ENCODE assay signal across 17 cellular contexts in genomic region chr5:92944337-92944736, GRCh38.
DNase-seq lines count a peak whose midpoint lies in the region; ATAC-seq, FAIRE-seq and TF ChIP-seq lines count a peak whose summit lies in the region.
"Had no signal": no experiment of that assay in that cellular context is flagged by ENCODE, and none has a peak within 500 bp of the region (broad histone marks: within the 10 kb centered on the region; RNA-seq: fewer than 3 reads in every experiment).

No MANE protein-coding gene starts in this region.

- no peak for ATAC-seq in HepG2
- ATAC-seq in right lobe of liver: no peak
- ATAC-seq in Panc1: no peak
- no peak for ATAC-seq in upper lobe of right lung
- ATAC-seq in upper lobe of left lung (ENCODE audit: low FRiP score in 2 of 2): no peak
- no peak for ATAC-seq in HG02852 (IDR thresholded peaks at IDR 0.05; ENCODE audit: unreplicated experiment)

- intact Hi-C loops in HepG2 (cut with micrococcal nuclease; ENCODE audit: unreplicated experiment): loop anchor here (2.0 to 10.0 kb wide), 3 partner anchors 18 to 300 kb away; no protein-coding TSS in a partner anchor
- intact Hi-C loops in right lobe of liver (cut with DNase I): no loop called here
- intact Hi-C loops in Panc1 (cut with micrococcal nuclease; ENCODE audit: unreplicated experiment): no loop called here
- intact Hi-C loops in upper lobe of right lung (cut with DNase I): no loop called here

- TF ChIP-seq CTCF in HepG2 (CRISPR knock-in tag; IDR thresholded peaks at IDR 0.05) (no peak), right lobe of liver (IDR thresholded peaks at IDR 0.05) (no peak), Panc1 (IDR thresholded peaks at IDR 0.05) (no peak), upper lobe of right lung (IDR thresholded peaks at IDR 0.05) (no peak), upper lobe of left lung (IDR thresholded peaks at IDR 0.05) (no peak)

- TF ChIP-seq RAD21 in HepG2 (CRISPR knock-in tag; IDR thresholded peaks at IDR 0.05): no peak

- in situ Hi-C loops in HepG2 (cut with HindIII; ENCODE audit: extremely low pct_ligation_motif_present, low pct_unique_long_range_greater_than_20kb) (loop anchor here (10.0 kb wide), 1 partner anchor 300 kb away; no protein-coding TSS in a partner anchor), Panc1 (cut with HindIII; ENCODE audit: low pct_unique_long_range_greater_than_20kb, low sequenced_read_pairs) (no loop called here)

- no peak for DNase-seq in HepG2 (ENCODE audit: low spot score)
- DNase-seq in right lobe of liver: no peak
- peak; percentile 78 for DNase-seq in NCI-H2227 treated with DMSO at 0.1 percent for 48 hours (lab: John Stamatoyannopoulos, UW)
- DNase-seq in Panc1 (ENCODE audit: low read depth, low spot score): no peak
- DNase-seq in upper lobe of right lung: no peak
- no peak for DNase-seq in upper lobe of left lung
- DNase-seq in cerebellum (ENCODE audit: low spot score): no peak
- DNase-seq: 8988T, DMS79, H9, NCI-H1105, NCI-H2029 treated with DMSO at 0.1 percent for 48 hours, NCI-H446 treated with DMSO at 0.1 percent for 48 hours, NCI-H748 treated with DMSO at 0.1 percent for 48 hours, Right ventricle myocardium superior had no signal

- H3K4me3 ChIP-seq in HepG2 (replicated peaks in 1 of 3; ENCODE audit: insufficient read depth in 1 of 3, low read depth in 2 of 3, low read length in 3 of 3): no peak overlapping the region; a peak in 1 of 6 replicates
- no peak overlapping the region for H3K4me3 ChIP-seq in right lobe of liver
- no peak overlapping the region for H3K4me3 ChIP-seq in Panc1 (ENCODE audit: low read depth in 2 of 2, low read length in 2 of 2)
- H3K4me3 ChIP-seq in upper lobe of right lung: no peak overlapping the region
- H3K4me3 ChIP-seq in upper lobe of left lung: no peak overlapping the region

- H3K4me1 ChIP-seq in HepG2 (ENCODE audit: insufficient read depth, low read length) (peaks cover 76% of the 10 kb centered on the region), right lobe of liver (peaks cover 0 to 15% (median 0%) of the 10 kb centered on the region in 4 donors), Panc1 (ENCODE audit: control insufficient read depth, insufficient read depth, low read length) (peaks cover 23% of the 10 kb centered on the region; the same call in 1 of the 2 replicates), upper lobe of right lung (no peaks in the 10 kb centered on the region), upper lobe of left lung (no peaks in the 10 kb centered on the region)

- no peak overlapping the region for H2AFZ ChIP-seq in HepG2 (ENCODE audit: low read length)

- WGBS in HepG2 (ENCODE audit: low lambda C conversion rate): 92% methylated on average over 2 of the region's 2 CpGs
- 100% methylated on average over 2 of the region's 2 CpGs for WGBS in right lobe of liver (ENCODE audit: insufficient coverage, low coverage, low lambda C conversion rate, missing lambda C conversion rate)
- 80 to 91% methylated on average over 2 of the region's 2 CpGs for WGBS in upper lobe of left lung, 2 donors

- H3K79me2 ChIP-seq in HepG2 (ENCODE audit: insufficient read depth, low read length): no peaks in the 10 kb centered on the region

- no peaks in the 10 kb centered on the region for H3K36me3 ChIP-seq in HepG2 (replicated peaks in 1 of 2; ENCODE audit: control insufficient read depth in 1 of 2, insufficient read depth in 2 of 2, low read length in 2 of 2)
- H3K36me3 ChIP-seq in right lobe of liver: no peaks in the 10 kb centered on the region
- no peaks in the 10 kb centered on the region for H3K36me3 ChIP-seq in Panc1 (ENCODE audit: control insufficient read depth, insufficient read depth, low read length)
- no peaks in the 10 kb centered on the region for H3K36me3 ChIP-seq in upper lobe of right lung
- no peaks in the 10 kb centered on the region for H3K36me3 ChIP-seq in upper lobe of left lung

- H3K9me3 ChIP-seq in HepG2 (ENCODE audit: low read length): peaks cover 22% of the 10 kb centered on the region
- peaks cover 0 to 5% (median 0%) of the 10 kb centered on the region in 4 donors for H3K9me3 ChIP-seq in right lobe of liver
- H3K9me3 ChIP-seq in Panc1 (ENCODE audit: control insufficient read depth, insufficient read depth, low read depth, low read length): peaks cover 5% of the 10 kb centered on the region; the same call in 1 of the 2 replicates
- no peaks in the 10 kb centered on the region for H3K9me3 ChIP-seq in upper lobe of right lung
- peaks cover 0 to 6% (median 2%) of the 10 kb centered on the region in 4 donors for H3K9me3 ChIP-seq in upper lobe of left lung

- H3K27me3 ChIP-seq in HepG2 (ENCODE audit: control insufficient read depth in 1 of 2, insufficient read depth in 2 of 2, low read length in 2 of 2): no peaks in the 10 kb centered on the region
- H3K27me3 ChIP-seq in right lobe of liver: no peaks in the 10 kb centered on the region
- no peaks in the 10 kb centered on the region for H3K27me3 ChIP-seq in Panc1 (ENCODE audit: control insufficient read depth, insufficient read depth, low read length)
- no peaks in the 10 kb centered on the region for H3K27me3 ChIP-seq in upper lobe of right lung
- H3K27me3 ChIP-seq in upper lobe of left lung: no peaks in the 10 kb centered on the region

- H3K27ac ChIP-seq in HepG2 (ENCODE audit: extremely low read length, insufficient read depth, low read length) (peak overlapping the region; percentile 91), right lobe of liver (no peak overlapping the region), Panc1 (ENCODE audit: low read length) (peak overlapping the region; percentile 86), upper lobe of right lung (peak overlapping the region; percentile 53), upper lobe of left lung (no peak overlapping the region)

- TF ChIP-seq POLR2A in HepG2 (IDR thresholded peaks at IDR 0.05; ENCODE audit: insufficient read depth in 1 of 2, low read depth in 2 of 2, low read length in 2 of 2) (no peak), right lobe of liver (IDR thresholded peaks at IDR 0.05) (no peak), upper lobe of left lung (IDR thresholded peaks at IDR 0.05) (no peak)

- H4K20me1 ChIP-seq in HepG2 (ENCODE audit: insufficient read depth, low read length): no peaks in the 10 kb centered on the region

- POLR2A ChIA-PET in HepG2 (lab: Yijun Ruan, JAX) (interaction anchor here (0.7 to 2.9 kb wide), 11 partner anchors 9 to 639 kb away, joined by 3 to 34 read pairs (median 7); partner anchors contain the start of gene NR2F1), Panc1 (lab: Charles Lee) (no interaction called here)

- no TSS peak for BruUV-seq in HepG2 (replicated peaks; lab: Mats Ljungman, UMichigan)
- no TSS peak for BruUV-seq in Panc1 (replicated peaks; lab: Mats Ljungman, UMichigan)

- peak overlapping the region; percentile 36 for H3K4me2 ChIP-seq in HepG2 (ENCODE audit: low read depth, low read length)

- peak overlapping the region; percentile 73 for H3K9ac ChIP-seq in HepG2 (ENCODE audit: insufficient read depth, low read depth, low read length)

- CTCF ChIA-PET in HepG2 (lab: Yijun Ruan, JAX; ENCODE audit: low intra/inter-chr PET ratio, low total read pairs): no interaction called here
- CTCF ChIA-PET in Panc1 (lab: Charles Lee): no interaction called here

- TF ChIP-seq EP300 in HepG2 (IDR thresholded peaks at IDR 0.05; ENCODE audit: low read depth in 2 of 2, low read length in 2 of 2): no peak
- no peak for TF ChIP-seq EP300 in HepG2 (CRISPR knock-in tag; IDR thresholded peaks at IDR 0.05; ENCODE audit: borderline replicate concordance)
- no peak for TF ChIP-seq EP300 in upper lobe of left lung (IDR thresholded peaks at IDR 0.05)

- FAIRE-seq in HepG2 (lab: Jason Lieb, UNC): no peak
- FAIRE-seq: HTR-8/SVneo had no signal

TF ChIP-seq in HepG2, 621 proteins besides CTCF, POLR2A, EP300 and RAD21:
- TF ChIP-seq TEAD2 (CRISPR knock-in tag; IDR thresholded peaks at IDR 0.05): no peak
- 0 out of 2 replicates have a peak, but pooled peaks have one; percentile 13 for TF ChIP-seq ONECUT2 (CRISPR knock-in tag; IDR thresholded peaks at IDR 0.05)
- peak; percentile 38; the same call in 1 of the 2 replicates for TF ChIP-seq BRD4 (CRISPR knock-in tag; IDR thresholded peaks at IDR 0.05)
- no peak for TF ChIP-seq ZNF24 (IDR thresholded peaks at IDR 0.05)
- TF ChIP-seq POLR2AphosphoS5 (IDR thresholded peaks at IDR 0.05; ENCODE audit: low read depth, low read length): no peak
- TF ChIP-seq RNF2 (conservative IDR thresholded peaks at IDR 0.05; ENCODE audit: low read depth): no peak
- TF ChIP-seq RBFOX2 (IDR thresholded peaks at IDR 0.05; ENCODE audit: low read depth, low read length): peak; percentile 66; the same call in 1 of the 2 replicates
- TF ChIP-seq PREB (CRISPR knock-in tag; IDR thresholded peaks at IDR 0.05): no peak
- TF ChIP-seq POLR2G (IDR thresholded peaks at IDR 0.05; ENCODE audit: low read depth, low read length): peak; percentile 60
- 0 out of 2 replicates have a peak, but pooled peaks have one; percentile 10 for TF ChIP-seq TP53 (CRISPR knock-in tag; conservative IDR thresholded peaks at IDR 0.05)
TF ChIP-seq in HepG2: peak in this region for 5.

Comparison
In these comparisons a context has a peak if more than half of its experiments do, and no peak if none do; other contexts are left out.
1. H3K27ac ChIP-seq: peak in HepG2 (single experiment), Panc1 (single experiment) and upper lobe of right lung (single experiment); none in right lobe of liver (0 of 3) and upper lobe of left lung (0 of 4).